Comparison of ENCODE assay signal across 13 cellular contexts in genomic region chr3:73192036-73192738, GRCh38.
DNase-seq lines count a peak whose midpoint lies in the region; ATAC-seq and TF ChIP-seq lines count a peak whose summit lies in the region.
"Had no signal": no experiment of that assay in that cellular context is flagged by ENCODE, and none has a peak within 500 bp of the region (broad histone marks: within the 10 kb centered on the region; RNA-seq: fewer than 3 reads in every experiment).

No MANE protein-coding gene starts in this region.

- CTCF ChIA-PET in activated CD4-positive, alpha-beta memory T cell treated with anti-CD3 and anti-CD28 coated beads, Interleukin-2, amount 10 ng/mL, durations not matched to agents 7 days and 5 days (lab: Charles Lee) = no interaction called here

- peaks cover 8% of the 10 kb centered on the region for H3K9me3 ChIP-seq in left ventricle myocardium inferior (replicated peaks)
- H3K9me3 ChIP-seq: SJSA1, stomach had no signal

- POLR2A ChIA-PET in activated CD4-positive, alpha-beta memory T cell treated with anti-CD3 and anti-CD28 coated beads, Interleukin-2, amount 10 ng/mL, durations not matched to agents 7 days and 5 days (lab: Charles Lee) = no interaction called here

- no peak overlapping the region for H3K4me3 ChIP-seq in left ventricle myocardium inferior
- H3K4me3 ChIP-seq in choroid plexus epithelial cell (ENCODE audit: low read depth, low read length) = no peak overlapping the region
- H3K4me3 ChIP-seq: SJSA1, stomach had no signal

- no peak overlapping the region for H3K27ac Mint-ChIP-seq in activated CD4-positive, alpha-beta memory T cell treated with anti-CD3 and anti-CD28 coated beads, Interleukin-2, amount 10 ng/mL, durations not matched to agents 7 days and 5 days

- intact Hi-C loops in left ventricle myocardium inferior (cut with micrococcal nuclease) = no loop called here
- intact Hi-C loops in left cardiac atrium (cut with DNase I) = no loop called here

- no peaks in the 10 kb centered on the region for H3K27me3 ChIP-seq in left ventricle myocardium inferior (ENCODE audit: low read depth)
- H3K27me3 ChIP-seq: SJSA1, stomach had no signal

- no peaks in the 10 kb centered on the region for H3K27me3 Mint-ChIP-seq in activated CD4-positive, alpha-beta memory T cell treated with anti-CD3 and anti-CD28 coated beads, Interleukin-2, amount 10 ng/mL, durations not matched to agents 7 days and 5 days

- TF ChIP-seq CTCF in left ventricle myocardium inferior (IDR thresholded peaks at IDR 0.05; ENCODE audit: borderline replicate concordance) (peak; percentile 30), choroid plexus epithelial cell (conservative IDR thresholded peaks at IDR 0.05; ENCODE audit: low read depth, low read length) (peak; percentile 16)

- H3K36me3 Mint-ChIP-seq in activated CD4-positive, alpha-beta memory T cell treated with anti-CD3 and anti-CD28 coated beads, Interleukin-2, amount 10 ng/mL, durations not matched to agents 7 days and 5 days (ENCODE audit: low read depth) = no peaks in the 10 kb centered on the region
- H3K36me3 Mint-ChIP-seq: CD4-positive, CD25-positive, alpha-beta regulatory T cell had no signal

- H3K9me3 Mint-ChIP-seq in activated CD4-positive, alpha-beta memory T cell treated with anti-CD3 and anti-CD28 coated beads, Interleukin-2, amount 10 ng/mL, durations not matched to agents 7 days and 5 days = peaks cover 2% of the 10 kb centered on the region

- H3K4me1 Mint-ChIP-seq in activated CD4-positive, alpha-beta memory T cell treated with anti-CD3 and anti-CD28 coated beads, Interleukin-2, amount 10 ng/mL, durations not matched to agents 7 days and 5 days = no peaks in the 10 kb centered on the region
- H3K4me1 Mint-ChIP-seq: CD4-positive, CD25-positive, alpha-beta regulatory T cell had no signal

- no peaks in the 10 kb centered on the region for H3K4me1 ChIP-seq in left ventricle myocardium inferior
- H3K4me1 ChIP-seq: SJSA1, stomach had no signal

- ATAC-seq in left cardiac atrium = no peak
- ATAC-seq in GM18511 (IDR thresholded peaks at IDR 0.05; ENCODE audit: unreplicated experiment) = no peak

- H3K4me3 Mint-ChIP-seq in activated CD4-positive, alpha-beta memory T cell treated with anti-CD3 and anti-CD28 coated beads, Interleukin-2, amount 10 ng/mL, durations not matched to agents 7 days and 5 days = no peak overlapping the region
- H3K4me3 Mint-ChIP-seq: CD4-positive, CD25-positive, alpha-beta regulatory T cell had no signal

- H3K36me3 ChIP-seq in left ventricle myocardium inferior = no peaks in the 10 kb centered on the region
- H3K36me3 ChIP-seq: SJSA1, stomach had no signal

- no peak for DNase-seq in left ventricle myocardium inferior
- no peak for DNase-seq in left cardiac atrium
- DNase-seq in NCI-H524 treated with DMSO at 0.1 percent for 48 hours (lab: John Stamatoyannopoulos, UW) = peak; percentile 16
- DNase-seq in choroid plexus epithelial cell (ENCODE audit: low read depth) = no peak
- DNase-seq in activated CD4-positive, alpha-beta memory T cell treated with anti-CD3 and anti-CD28 coated beads, Interleukin-2, amount 10 ng/mL, durations not matched to agents 7 days and 5 days = no peak
- no peak for DNase-seq in retina
- no peak for DNase-seq in 8988T
- DNase-seq: CD4-positive, CD25-positive, alpha-beta regulatory T cell; NCI-H187; stimulated activated CD4-positive, alpha-beta T cell treated with anti-CD3 and anti-CD28 coated beads, Interleukin-1b, Interleukin-23, amount 100 ng/mL, for 48 hours; stomach had no signal

- no peak overlapping the region for H3K27ac ChIP-seq in left ventricle myocardium inferior (replicated peaks)
- H3K27ac ChIP-seq: SJSA1, stomach had no signal
